ENCODE assay signal across 9 cellular contexts in genomic region chr2:74573747-74574562, GRCh38. TPM values are rescaled to one million over a fixed set of nuclear protein-coding genes. Genes with fewer than 3 reads are reported as not detected.
DNase-seq lines count a peak whose midpoint lies in the region; ATAC-seq, FAIRE-seq and TF ChIP-seq lines count a peak whose summit lies in the region.
"Had no signal": no experiment of that assay in that cellular context is flagged by ENCODE, and none has a peak within 500 bp of the region (broad histone marks: within the 10 kb centered on the region; RNA-seq: fewer than 3 reads in every experiment).

No MANE protein-coding gene starts in this region.

- DNase-seq in AG10803 (ENCODE audit: low read depth) (peak; percentile 67), HT1080 (ENCODE audit: low read depth) (peak; percentile 95), right lobe of liver (no peak), ecto neural progenitor cell (ENCODE audit: low spot score) (no peak), kidney (no peak)
- DNase-seq in stimulated activated naive CD4-positive, alpha-beta T cell treated with Interleukin-2 at 50 U/mL for 16 hours (lab: John Stamatoyannopoulos, UW) = no peak

- H3K27me3 ChIP-seq in right lobe of liver = no peaks in the 10 kb centered on the region

- peak; percentile 55 to 73 (median 62) for ATAC-seq in right lobe of liver

- intact Hi-C loops in right lobe of liver (cut with DNase I) = no loop called here
- intact Hi-C loops in kidney (cut with DNase I) = no loop called here

- TF ChIP-seq POLR2A in GM19193 (IDR thresholded peaks at IDR 0.05; ENCODE audit: extremely low read depth, insufficient read depth, insufficient read length) (peak; percentile 36), right lobe of liver (IDR thresholded peaks at IDR 0.05) (no peak)

- H3K9ac ChIP-seq in kidney (ENCODE audit: low read length in 2 of 2) = no peak overlapping the region

- no peak overlapping the region for H3K4me3 ChIP-seq in AG10803 (ENCODE audit: low read length)
- H3K4me3 ChIP-seq in WI38 (ENCODE audit: low read depth, low read length) = peak overlapping the region; percentile 36
- H3K4me3 ChIP-seq in right lobe of liver = no peak overlapping the region
- H3K4me3 ChIP-seq in kidney (ENCODE audit: low read length in 2 of 2) = peak overlapping the region in 1 of 2 donors; percentile 15
- H3K4me3 ChIP-seq: cardiac muscle cell had no signal

- H3K4me1 ChIP-seq in right lobe of liver (no peaks in the 10 kb centered on the region), kidney (ENCODE audit: control insufficient read depth in 1 of 2, insufficient read depth in 1 of 2, low read depth in 1 of 2, low read length in 2 of 2) (no peaks in the 10 kb centered on the region)

- FAIRE-seq in kidney (lab: Jason Lieb, UNC) = no peak

- WGBS in right lobe of liver (ENCODE audit: insufficient coverage, low coverage, low lambda C conversion rate, missing lambda C conversion rate) = 40% methylated on average over 7 of the region's 7 CpGs

- H3K36me3 ChIP-seq in right lobe of liver = no peaks in the 10 kb centered on the region
- H3K36me3 ChIP-seq in kidney (ENCODE audit: control insufficient read depth in 1 of 2, insufficient read depth in 2 of 2, low read length in 2 of 2) = no peaks in the 10 kb centered on the region
- H3K36me3 ChIP-seq: cardiac muscle cell had no signal

- TF ChIP-seq CTCF in AG10803 (conservative IDR thresholded peaks at IDR 0.05; ENCODE audit: low read length) (no peak), WI38 (IDR thresholded peaks at IDR 0.05; ENCODE audit: low read depth, low read length) (no peak), right lobe of liver (IDR thresholded peaks at IDR 0.05) (no peak), kidney (IDR thresholded peaks at IDR 0.05; ENCODE audit: borderline replicate concordance, extremely low read depth, insufficient read depth) (no peak)

- H3K27ac ChIP-seq in right lobe of liver = no peak overlapping the region
- no peak overlapping the region for H3K27ac ChIP-seq in kidney (ENCODE audit: low read depth in 2 of 2, low read length in 2 of 2)
- H3K27ac ChIP-seq: cardiac muscle cell had no signal

- no peaks in the 10 kb centered on the region for H3K9me3 ChIP-seq in right lobe of liver
- H3K9me3 ChIP-seq in kidney (ENCODE audit: control insufficient read depth in 1 of 2, low read length in 2 of 2) = no peaks in the 10 kb centered on the region

RNA-seq across cellular contexts. Expression of gene DOK1, which starts 19.4 kb away (rescaled TPM):
- 62.1 and 66.8 TPM in 2 replicates for total RNA-seq in HT1080 (2014; rRNA removed; shearing (Covaris generic))
- polyA plus RNA-seq in HT1080 (2015; cell fraction: cytosol; rRNA removed) = 82.6 and 85.9 TPM in 2 replicates
- polyA plus RNA-seq in HT1080 (2015; cell fraction: nucleus; rRNA removed) = 102 and 123 TPM in 2 replicates
- total RNA-seq in right lobe of liver (1 to 10 TPM; 1.9 to 3.7 (median 3.2) TPM), kidney (16.7 TPM)
- 11.3 TPM for polyA plus RNA-seq in kidney (ENCODE audit: insufficient read depth, low read depth, low replicate concordance)

RNA-seq across cellular contexts. Expression of gene LOXL3, which starts 20.2 kb away (rescaled TPM):
- 48.5 and 49.8 TPM in 2 replicates for total RNA-seq in HT1080 (2014; rRNA removed; shearing (Covaris generic))
- 68.7 and 78.7 TPM in 2 replicates for polyA plus RNA-seq in HT1080 (2015; cell fraction: cytosol; rRNA removed)
- 416 and 445 TPM in 2 replicates for polyA plus RNA-seq in HT1080 (2015; cell fraction: nucleus; rRNA removed)
- total RNA-seq in right lobe of liver (1 to 10 TPM in 5 of 6 experiments, under 1 TPM in 1; 0.92 to 3.3 (median 1.8) TPM), kidney (9.7 TPM)
- 2.4 TPM for polyA plus RNA-seq in kidney (ENCODE audit: insufficient read depth, low read depth, low replicate concordance)

RNA-seq across cellular contexts. Expression of gene HTRA2, which starts 44.2 kb away (rescaled TPM):
- total RNA-seq in HT1080 (2014; rRNA removed; shearing (Covaris generic)) = 84.5 and 94.6 TPM in 2 replicates
- 35.8 and 37.6 TPM in 2 replicates for polyA plus RNA-seq in HT1080 (2015; cell fraction: cytosol; rRNA removed)
- 50.7 and 56.3 TPM in 2 replicates for polyA plus RNA-seq in HT1080 (2015; cell fraction: nucleus; rRNA removed)
- total RNA-seq in right lobe of liver (10 to 100 TPM; 12.3 to 20.3 (median 15.2) TPM), kidney (30.8 TPM)
- polyA plus RNA-seq in kidney (ENCODE audit: insufficient read depth, low read depth, low replicate concordance) = 44.2 TPM

RNA-seq across cellular contexts. Expression of gene AUP1, which starts 44.4 kb away (rescaled TPM):
- 169 and 184 TPM in 2 replicates for total RNA-seq in HT1080 (2014; rRNA removed; shearing (Covaris generic))
- polyA plus RNA-seq in HT1080 (2015; cell fraction: cytosol; rRNA removed) = 89.0 and 97.4 TPM in 2 replicates
- 285 and 333 TPM in 2 replicates for polyA plus RNA-seq in HT1080 (2015; cell fraction: nucleus; rRNA removed)
- 100 to 1,000 TPM in 1 of 6 experiments, 10 to 100 TPM in 5; 64.6 to 109 (median 80.4) TPM for total RNA-seq in right lobe of liver
- total RNA-seq in kidney = 91.0 TPM
- polyA plus RNA-seq in kidney (ENCODE audit: insufficient read depth, low read depth, low replicate concordance) = 130 TPM

RNA-seq across cellular contexts. Expression of gene DQX1, which starts 47.9 kb away (rescaled TPM):
- total RNA-seq in HT1080 (2014; rRNA removed; shearing (Covaris generic)) = 0.13 and 0.18 TPM in 2 replicates
- 0.20 and 0.24 TPM in 2 replicates for polyA plus RNA-seq in HT1080 (2015; cell fraction: cytosol; rRNA removed)
- polyA plus RNA-seq in HT1080 (2015; cell fraction: nucleus; rRNA removed) = 2.8 and 4.1 TPM in 2 replicates
- total RNA-seq in right lobe of liver (not detected), kidney (not detected)
- polyA plus RNA-seq in kidney (ENCODE audit: insufficient read depth, low read depth, low replicate concordance) = not detected

Comparison
In these comparisons a context has a peak if more than half of its experiments do, and no peak if none do; other contexts are left out.
1. DNase-seq: peak in AG10803 (single experiment) and HT1080 (single experiment); none in right lobe of liver (0 of 3), stimulated activated naive CD4-positive, alpha-beta T cell treated with Interleukin-2 at 50 U/mL for 16 hours (single experiment), ecto neural progenitor cell (single experiment) and kidney (single experiment).